Comparison of ENCODE assay signal across 1 cellular context in genomic region chr12:50043854-50044253, GRCh38.
TF ChIP-seq lines count a peak whose summit lies in the region.

No MANE protein-coding gene starts in this region.

TF ChIP-seq in endothelial cell of umbilical vein, 7 proteins besides CTCF, POLR2A, EP300 and RAD21:
- TF ChIP-seq EZH2 (IDR thresholded peaks at IDR 0.05; ENCODE audit: borderline replicate concordance, low read depth, low read length, severe bottlenecking) (no peak), POLR2AphosphoS5 (IDR thresholded peaks at IDR 0.05; ENCODE audit: insufficient read depth, low read depth, low read length) (no peak), MAX (IDR thresholded peaks at IDR 0.05; ENCODE audit: insufficient read depth, insufficient read length) (no peak), FOS (IDR thresholded peaks at IDR 0.05; ENCODE audit: borderline replicate concordance, insufficient read depth, low read length) (no peak), MYC (IDR thresholded peaks at IDR 0.05; ENCODE audit: low read depth, low read length) (no peak), JUN (IDR thresholded peaks at IDR 0.05; ENCODE audit: borderline replicate concordance, insufficient read depth, insufficient read length, low read depth) (no peak), GATA2 (IDR thresholded peaks at IDR 0.05; ENCODE audit: insufficient read depth, insufficient read length, low read depth, low read length) (no peak)
